In genomic region chr3:122077293-122078234, GRCh38 we compare ENCODE assay signal across 10 cellular contexts.
DNase-seq lines count a peak whose midpoint lies in the region; ATAC-seq and TF ChIP-seq lines count a peak whose summit lies in the region.
"Had no signal": no experiment of that assay in that cellular context is flagged by ENCODE, and none has a peak within 500 bp of the region (broad histone marks: within the 10 kb centered on the region; RNA-seq: fewer than 3 reads in every experiment).

No MANE protein-coding gene starts in this region.

- H3K27me3 ChIP-seq in BLaER1 = no peaks in the 10 kb centered on the region
- H3K27me3 ChIP-seq: foreskin keratinocyte had no signal

- H3K4me1 Mint-ChIP-seq in T-helper 2 cell treated with Interferon-gamma antibody and Interleukin-4, amounts not matched to agents 5 μg/mL and 100 μg/mL, for 36 hours (ENCODE audit: low read depth) = peaks cover 81% of the 10 kb centered on the region

- no peaks in the 10 kb centered on the region for H3K27me3 Mint-ChIP-seq in T-helper 2 cell treated with Interferon-gamma antibody and Interleukin-4, amounts not matched to agents 5 μg/mL and 100 μg/mL, for 36 hours (ENCODE audit: low read depth)

- H3K9me3 ChIP-seq in BLaER1 = peaks cover 4% of the 10 kb centered on the region; the same call in 1 of the 2 replicates

- H3K36me3 Mint-ChIP-seq in T-helper 2 cell treated with Interferon-gamma antibody and Interleukin-4, amounts not matched to agents 5 μg/mL and 100 μg/mL, for 36 hours (ENCODE audit: low read depth) = peaks cover 34% of the 10 kb centered on the region

- H3K27ac Mint-ChIP-seq in T-helper 2 cell treated with Interferon-gamma antibody and Interleukin-4, amounts not matched to agents 5 μg/mL and 100 μg/mL, for 36 hours = peak overlapping the region; percentile 97

- DNase-seq in T-helper 2 cell treated with Interferon-gamma antibody and Interleukin-4, amounts not matched to agents 5 μg/mL and 100 μg/mL, for 36 hours (ENCODE audit: low spot score) = no peak
- no peak for DNase-seq in stimulated activated CD4-positive, alpha-beta T cell treated with anti-CD3 and anti-CD28 coated beads, Interleukin-4, amount 100 ng/mL, for 4 hours
- no peak for DNase-seq in activated naive CD4-positive, alpha-beta T cell treated with anti-CD3 and anti-CD28 coated beads, Interleukin-2, amount 50 U/mL, for 16 hours
- DNase-seq in NCI-H1105 treated with DMSO at 0.1 percent for 48 hours (lab: John Stamatoyannopoulos, UW) (no peak), GM10248 (ENCODE audit: extremely low spot score) (no peak)
- DNase-seq: anterior cingulate cortex, foreskin keratinocyte had no signal

- H4K20me1 ChIP-seq in BLaER1 = no peaks in the 10 kb centered on the region

- peak overlapping the region; percentile 85 for H3K4me3 Mint-ChIP-seq in T-helper 2 cell treated with Interferon-gamma antibody and Interleukin-4, amounts not matched to agents 5 μg/mL and 100 μg/mL, for 36 hours

- peak overlapping the region; percentile 9; the same call in 1 of the 2 replicates for H3K4me2 ChIP-seq in BLaER1

- peaks cover 18% of the 10 kb centered on the region for H3K4me1 ChIP-seq in BLaER1

- peaks cover 14% of the 10 kb centered on the region for H3K9me3 Mint-ChIP-seq in T-helper 2 cell treated with Interferon-gamma antibody and Interleukin-4, amounts not matched to agents 5 μg/mL and 100 μg/mL, for 36 hours

- TF ChIP-seq CTCF in GM10248 (IDR thresholded peaks at IDR 0.05; ENCODE audit: control extremely low read depth, extremely low read depth, low read depth, missing control alignments) = no peak

- CTCF ChIA-PET in GM10248 (lab: Yijun Ruan, JAX) = interaction anchor here (0.7 to 9.9 kb wide), 14 partner anchors 8 to 307 kb away, joined by 3 to 92 read pairs (median 4); partner anchors contain the start of genes CD86 and FAM162A

- no peak overlapping the region for H3K27ac ChIP-seq in BLaER1
- H3K27ac ChIP-seq: foreskin keratinocyte had no signal

- peak; percentile 44 for ATAC-seq in GM18868 (IDR thresholded peaks at IDR 0.05; ENCODE audit: unreplicated experiment)
- ATAC-seq in HG02981 (IDR thresholded peaks at IDR 0.05; ENCODE audit: unreplicated experiment) = peak; percentile 34
- ATAC-seq: foreskin keratinocyte had no signal

- H3K36me3 ChIP-seq in BLaER1 = no peaks in the 10 kb centered on the region

- no peak overlapping the region for H3K4me3 ChIP-seq in BLaER1

- POLR2A ChIA-PET in GM10248 (lab: Yijun Ruan, JAX) = interaction anchor here (1.0 kb wide), 3 partner anchors 47 to 65 kb away, joined by 3 to 4 read pairs (median 3); no protein-coding TSS in a partner anchor

- no peak overlapping the region for H3K9ac ChIP-seq in BLaER1
